Comparison of ENCODE assay signal across 21 cellular contexts in the genomic region with DNA sequence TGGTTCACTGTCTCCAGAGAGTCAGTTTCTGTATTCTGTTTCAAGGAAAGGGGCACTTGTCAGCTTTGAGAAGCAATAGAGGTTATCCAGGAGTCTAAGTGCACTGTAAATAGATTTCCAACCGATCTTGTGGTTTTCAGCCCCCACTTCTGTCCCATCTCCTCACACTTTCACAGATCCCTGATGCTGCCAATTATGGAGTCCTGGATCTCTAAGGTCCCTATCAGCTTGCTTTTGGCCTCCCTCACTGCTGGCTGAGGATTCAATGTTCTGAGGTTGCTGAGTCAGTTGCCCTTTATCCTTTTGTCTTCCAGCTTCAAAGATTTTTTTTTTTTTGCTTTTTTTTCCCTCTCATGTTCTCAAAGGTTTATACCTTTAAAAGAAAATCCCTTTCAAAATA.
DNase-seq lines count a peak whose midpoint lies in the region; ATAC-seq and TF ChIP-seq lines count a peak whose summit lies in the region.
"Had no signal": no experiment of that assay in that cellular context is flagged by ENCODE, and none has a peak within 500 bp of the region (broad histone marks: within the 10 kb centered on the region; RNA-seq: fewer than 3 reads in every experiment).

No MANE protein-coding gene starts in this region.

- DNase-seq in EH (ENCODE audit: low read depth) (peak; percentile 33), M059J (ENCODE audit: low read depth) (peak; percentile 48), brain microvascular endothelial cell (peak; percentile 75), heart right ventricle (no peak), cerebellar cortex (ENCODE audit: low spot score) (no peak), AG08396 (ENCODE audit: low spot score) (no peak)
- no peak for DNase-seq in activated CD4-positive, alpha-beta T cell treated with anti-CD3 and anti-CD28 coated beads, Interleukin-2, amount 50 U/mL, for 4 hours
- DNase-seq: activated CD4-positive, alpha-beta T cell treated with anti-CD3 and anti-CD28 coated beads for 48 hours; activated CD8-positive, alpha-beta memory T cell treated with anti-CD3 and anti-CD28 coated beads, Interleukin-2, amount 10 ng/mL, durations not matched to agents 7 days and 5 days; activated naive CD4-positive, alpha-beta T cell treated with anti-CD3 and anti-CD28 coated beads, Interleukin-2, amount 50 U/mL, for 16 hours; aorta; colonic mucosa; endodermal cell; left lung; NCI-H1436 treated with DMSO at 0.1 percent for 48 hours; NCI-H345; upper lobe of right lung had no signal

- TF ChIP-seq CTCF in brain microvascular endothelial cell (IDR thresholded peaks at IDR 0.05; ENCODE audit: low read depth, low read length, missing control alignments) (no peak), heart right ventricle (IDR thresholded peaks at IDR 0.05) (no peak)

- ATAC-seq in heart right ventricle (peak in 5 of 8 donors; percentile 40 to 91 (median 65)), HG03457 (IDR thresholded peaks at IDR 0.05; ENCODE audit: unreplicated experiment) (no peak)
- ATAC-seq: activated CD8-positive, alpha-beta memory T cell treated with anti-CD3 and anti-CD28 coated beads, Interleukin-2, amount 10 ng/mL, durations not matched to agents 7 days and 5 days; K562; left lung; upper lobe of right lung had no signal

- no peaks in the 10 kb centered on the region for H3K9me3 ChIP-seq in heart right ventricle
- H3K9me3 ChIP-seq: colonic mucosa, left lung, upper lobe of right lung had no signal

- peaks cover 0 to 30% (median 10%) of the 10 kb centered on the region in 9 donors for H3K4me1 ChIP-seq in heart right ventricle
- H3K4me1 ChIP-seq: colonic mucosa, upper lobe of right lung had no signal

- intact Hi-C loops in heart right ventricle (cut with DNase I) = loop anchor here in 1 of 10 donors (10.0 kb wide), 1 partner anchor 97 kb away; no protein-coding TSS in a partner anchor

- no peak overlapping the region for H3K27ac ChIP-seq in brain microvascular endothelial cell
- H3K27ac ChIP-seq in heart right ventricle = peak overlapping the region in 1 of 10 donors; percentile 18
- H3K27ac ChIP-seq: C4-2B, colonic mucosa, left lung, parathyroid adenoma, upper lobe of right lung had no signal

- no peaks in the 10 kb centered on the region for H3K36me3 ChIP-seq in brain microvascular endothelial cell (replicated peaks)
- H3K36me3 ChIP-seq in heart right ventricle = no peaks in the 10 kb centered on the region
- H3K36me3 ChIP-seq: colonic mucosa, left lung, upper lobe of right lung had no signal

- H3K4me3 ChIP-seq in brain microvascular endothelial cell (ENCODE audit: low read depth, low read length) (no peak overlapping the region), heart right ventricle (no peak overlapping the region)
- H3K4me3 ChIP-seq: colonic mucosa, K562, left lung, upper lobe of right lung had no signal

- in situ Hi-C loops in brain microvascular endothelial cell (cut with HindIII; ENCODE audit: low pct_ligation_motif_present, low sequenced_read_pairs) = no loop called here

- H3K27me3 ChIP-seq in brain microvascular endothelial cell (replicated peaks) = no peaks in the 10 kb centered on the region
- H3K27me3 ChIP-seq in heart right ventricle = no peaks in the 10 kb centered on the region
- H3K27me3 ChIP-seq: colonic mucosa had no signal

- WGBS in heart right ventricle, 2 donors = 8 to 34% methylated on average over 1 of the region's 1 CpG

Comparison
In these comparisons a context has a peak if more than half of its experiments do, and no peak if none do; other contexts are left out.
1. DNase-seq: peak in EH (single experiment), M059J (single experiment) and brain microvascular endothelial cell (single experiment); none in heart right ventricle (0 of 2), activated CD4-positive, alpha-beta T cell treated with anti-CD3 and anti-CD28 coated beads, Interleukin-2, amount 50 U/mL, for 4 hours (0 of 2), cerebellar cortex (single experiment) and AG08396 (single experiment).